8 cellular contexts compared by ENCODE assay signal in the genomic region with DNA sequence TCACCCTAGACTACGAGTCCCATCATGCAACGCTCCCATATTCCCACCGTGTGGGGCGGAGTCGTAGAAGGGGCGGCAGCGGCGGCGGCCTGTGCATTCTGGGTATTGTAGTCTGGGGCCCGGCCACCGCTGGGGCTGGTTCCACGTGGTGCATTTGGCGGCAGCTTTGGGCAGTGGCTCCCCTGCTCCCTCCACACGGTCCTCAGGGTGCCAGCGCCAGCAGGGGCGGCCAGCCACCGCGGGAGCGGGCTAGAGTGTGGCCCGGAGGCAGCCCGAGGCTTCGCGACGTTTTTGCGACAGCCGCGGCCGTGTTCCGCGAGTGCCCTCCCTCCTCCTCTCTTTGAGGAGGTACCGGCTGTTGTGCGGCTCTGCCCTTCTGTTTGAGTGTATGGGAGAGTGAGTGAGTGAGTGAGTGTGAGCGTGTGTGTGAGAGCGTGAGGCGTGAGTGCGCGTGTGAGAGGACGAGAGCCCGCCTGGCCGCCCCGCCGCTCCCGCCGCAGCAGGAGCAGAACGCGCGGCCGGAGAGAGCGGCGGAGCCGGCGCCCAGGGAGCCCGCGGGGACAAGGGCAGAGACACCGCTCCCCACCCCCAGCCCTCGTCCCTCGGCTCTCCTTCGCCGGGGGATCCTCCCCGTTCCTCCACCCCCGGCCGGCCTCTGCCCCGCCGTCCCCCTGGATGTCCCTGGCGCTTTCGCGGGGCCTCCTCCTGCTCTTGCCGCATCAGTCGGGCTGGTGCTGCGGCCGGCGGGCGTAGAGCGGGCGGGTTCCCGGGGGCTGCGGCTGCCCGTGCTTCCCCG. TPM values are rescaled to one million over a fixed set of nuclear protein-coding genes. Genes with fewer than 3 reads are reported as not detected.
DNase-seq lines count a peak whose midpoint lies in the region; ATAC-seq and TF ChIP-seq lines count a peak whose summit lies in the region.

Gene CDK8 (plus strand): TSS at position 343 of the 796 bp plus-strand sequence. CDS start 513 bp downstream, outside the sequence.

- H3K4me1 Mint-ChIP-seq in activated T-helper 2 cell treated with anti-CD3 and anti-CD28 coated beads, Interferon-gamma antibody, Interleukin-2, Interleukin-4, amounts not matched to agents 10 μg/mL and 5 μg/mL and 100 μg/mL, durations not matched to agents 14 hours and 24 hours and 36 hours (ENCODE audit: low read depth) = peaks cover 30% of the 10 kb centered on the region
- peaks cover 28 to 29% of the 10 kb centered on the region in 2 donors for H3K4me1 Mint-ChIP-seq in natural killer cell

- H4K20me1 ChIP-seq in Loucy (ENCODE audit: insufficient read depth, low read length, poor library complexity, severe bottlenecking) = peaks cover 45% of the 10 kb centered on the region

- H2AFZ ChIP-seq in Loucy (ENCODE audit: low read length) = peak within 1 kb of the TSS; percentile 97

- H3K4me1 ChIP-seq in Loucy (ENCODE audit: insufficient read depth, low read length, poor library complexity, severe bottlenecking) (peaks cover 43% of the 10 kb centered on the region), RWPE2 (ENCODE audit: insufficient read depth, poor library complexity, severe bottlenecking) (peaks cover 13% of the 10 kb centered on the region)

- intact Hi-C loops in activated T-helper 2 cell treated with anti-CD3 and anti-CD28 coated beads, Interferon-gamma antibody, Interleukin-2, Interleukin-4, amounts not matched to agents 10 μg/mL and 5 μg/mL and 100 μg/mL, durations not matched to agents 14 hours and 24 hours and 36 hours (cut with micrococcal nuclease) = loop anchor here (1.0 to 5.0 kb wide), 3 partner anchors 32 to 73 kb away; partner anchors contain the start of gene RNF6
- intact Hi-C loops in natural killer cell (cut with micrococcal nuclease) = loop anchor here (1.0 to 5.0 kb wide), 3 partner anchors 33 to 952 kb away; partner anchors contain the start of gene NUP58

- peaks cover 45% of the 10 kb centered on the region for H3K79me2 ChIP-seq in Loucy (ENCODE audit: insufficient read depth, low read length)

- no peaks in the 10 kb centered on the region for H3K36me3 ChIP-seq in H7 (replicated peaks; ENCODE audit: control insufficient read depth, insufficient read depth, low read length)
- no peaks in the 10 kb centered on the region for H3K36me3 ChIP-seq in Loucy (ENCODE audit: insufficient read depth, low read length)
- no peaks in the 10 kb centered on the region for H3K36me3 ChIP-seq in RWPE2 (ENCODE audit: low read depth)

- H3K36me3 Mint-ChIP-seq in activated T-helper 2 cell treated with anti-CD3 and anti-CD28 coated beads, Interferon-gamma antibody, Interleukin-2, Interleukin-4, amounts not matched to agents 10 μg/mL and 5 μg/mL and 100 μg/mL, durations not matched to agents 14 hours and 24 hours and 36 hours (ENCODE audit: low read depth) = no peaks in the 10 kb centered on the region
- H3K36me3 Mint-ChIP-seq in natural killer cell = no peaks in the 10 kb centered on the region

- H3K4me3 ChIP-seq in H7 (ENCODE audit: insufficient read depth, low read depth, low read length) = peak within 1 kb of the TSS; percentile 86
- H3K4me3 ChIP-seq in Loucy (ENCODE audit: low read length, poor library complexity, severe bottlenecking) = peak within 1 kb of the TSS; percentile 81
- peak within 1 kb of the TSS; percentile 96 for H3K4me3 ChIP-seq in RWPE2 (ENCODE audit: severe bottlenecking)

- peak within 1 kb of the TSS; percentile 95 for H3K4me2 ChIP-seq in Loucy (ENCODE audit: low read depth, low read length, poor library complexity, severe bottlenecking)

- peak within 1 kb of the TSS; percentile 92 for H3K4me3 Mint-ChIP-seq in activated T-helper 2 cell treated with anti-CD3 and anti-CD28 coated beads, Interferon-gamma antibody, Interleukin-2, Interleukin-4, amounts not matched to agents 10 μg/mL and 5 μg/mL and 100 μg/mL, durations not matched to agents 14 hours and 24 hours and 36 hours (ENCODE audit: low read depth)
- peak within 1 kb of the TSS; percentile 87 for H3K4me3 Mint-ChIP-seq in natural killer cell

- H3K9ac ChIP-seq in Loucy (ENCODE audit: low read depth, low read length, poor library complexity, severe bottlenecking) = peak within 1 kb of the TSS; percentile 76

- no peaks in the 10 kb centered on the region for H3K27me3 ChIP-seq in H7 (ENCODE audit: control insufficient read depth, insufficient read depth, low read length)
- H3K27me3 ChIP-seq in Loucy (ENCODE audit: insufficient read depth, low read length, poor library complexity, severe bottlenecking) = no peaks in the 10 kb centered on the region
- no peaks in the 10 kb centered on the region for H3K27me3 ChIP-seq in RWPE2 (ENCODE audit: insufficient read depth, poor library complexity, severe bottlenecking)

- no peak for TF ChIP-seq CTCF in Loucy (conservative IDR thresholded peaks at IDR 0.05; ENCODE audit: low read length)
- TF ChIP-seq CTCF in RWPE2 (IDR thresholded peaks at IDR 0.05; ENCODE audit: poor library complexity, severe bottlenecking) = no peak
- TF ChIP-seq CTCF in natural killer cell (IDR thresholded peaks at IDR 0.05) = no peak

- peak; percentile 88 for ATAC-seq in RWPE2 (ENCODE audit: low read depth)
- peak; percentile 86 to 94 (median 87) for ATAC-seq in natural killer cell

- DNase-seq in ELR (ENCODE audit: low read depth) (peak; percentile 90), H7 (peak; percentile 89), RWPE2 (ENCODE audit: low spot score) (peak; percentile 86), fibroblast of peridontal ligament (ENCODE audit: extremely low read depth) (peak; percentile 87), natural killer cell (peak; percentile 88)
- peak; percentile 85 for DNase-seq in activated T-helper 2 cell treated with anti-CD3 and anti-CD28 coated beads, Interferon-gamma antibody, Interleukin-2, Interleukin-4, amounts not matched to agents 10 μg/mL and 5 μg/mL and 100 μg/mL, durations not matched to agents 14 hours and 24 hours and 36 hours (ENCODE audit: low spot score)
- DNase-seq in stimulated activated naive CD4-positive, alpha-beta T cell (lab: John Stamatoyannopoulos, UW) = peak; percentile 85 to 99 (median 92)

- no peaks in the 10 kb centered on the region for H3K9me3 Mint-ChIP-seq in activated T-helper 2 cell treated with anti-CD3 and anti-CD28 coated beads, Interferon-gamma antibody, Interleukin-2, Interleukin-4, amounts not matched to agents 10 μg/mL and 5 μg/mL and 100 μg/mL, durations not matched to agents 14 hours and 24 hours and 36 hours
- H3K9me3 Mint-ChIP-seq in natural killer cell = no peaks in the 10 kb centered on the region

- peak within 1 kb of the TSS; percentile 49 for H3K27ac ChIP-seq in RWPE2 (ENCODE audit: poor library complexity, severe bottlenecking)

- no peaks in the 10 kb centered on the region for H3F3A ChIP-seq in Loucy (ENCODE audit: low read depth)

- peak within 1 kb of the TSS; percentile 90 for H3K27ac Mint-ChIP-seq in activated T-helper 2 cell treated with anti-CD3 and anti-CD28 coated beads, Interferon-gamma antibody, Interleukin-2, Interleukin-4, amounts not matched to agents 10 μg/mL and 5 μg/mL and 100 μg/mL, durations not matched to agents 14 hours and 24 hours and 36 hours
- peak within 1 kb of the TSS; percentile 84 to 94 for H3K27ac Mint-ChIP-seq in natural killer cell

- H3K9me3 ChIP-seq in Loucy (ENCODE audit: insufficient read depth, low read depth, low read length) (no peaks in the 10 kb centered on the region), RWPE2 (ENCODE audit: severe bottlenecking) (no peaks in the 10 kb centered on the region)

- H3K9me2 ChIP-seq in Loucy (replicated peaks; ENCODE audit: low read depth, low read length) = no peaks in the 10 kb centered on the region

- H3K27me3 Mint-ChIP-seq in activated T-helper 2 cell treated with anti-CD3 and anti-CD28 coated beads, Interferon-gamma antibody, Interleukin-2, Interleukin-4, amounts not matched to agents 10 μg/mL and 5 μg/mL and 100 μg/mL, durations not matched to agents 14 hours and 24 hours and 36 hours (ENCODE audit: low read depth) = no peaks in the 10 kb centered on the region
- H3K27me3 Mint-ChIP-seq in natural killer cell (ENCODE audit: low read depth in 2 of 2) = no peaks in the 10 kb centered on the region

RNA-seq across cellular contexts. Expression of gene CDK8, which starts in this region (rescaled TPM):
- 28.4 and 36.5 TPM in 2 replicates for total RNA-seq in H7 (2014; rRNA removed; shearing (Covaris generic))
- total RNA-seq in activated T-helper 2 cell treated with anti-CD3 and anti-CD28 coated beads, Interferon-gamma antibody, Interleukin-2, Interleukin-4, amounts not matched to agents 10 μg/mL and 5 μg/mL and 100 μg/mL, durations not matched to agents 14 hours and 24 hours and 36 hours = 18.3 and 21.2 TPM in 2 replicates
- 10 to 100 TPM in 2 of 3 donors, 1 to 10 TPM in 1; 10.0 to 13.1 (median 10.9) TPM for total RNA-seq in natural killer cell

Comparison
In these comparisons a context has a peak if more than half of its experiments do, and no peak if none do; other contexts are left out.
1. Peak in every context shown above with its lines: DNase-seq, ATAC-seq, H3K4me3 ChIP-seq and H3K27ac ChIP-seq.